Comparison of ENCODE assay signal across 8 cellular contexts in genomic region chrX:40647307-40648197, GRCh38. TPM values are rescaled to one million over a fixed set of nuclear protein-coding genes. Genes with fewer than 3 reads are reported as not detected.
DNase-seq lines count a peak whose midpoint lies in the region; ATAC-seq and TF ChIP-seq lines count a peak whose summit lies in the region.

Gene CXorf38 (minus strand): TSS chrX:40647561. CDS start chrX:40647520, 41 bp downstream.

- intact Hi-C loops in heart right ventricle (cut with DNase I), result loop anchor here in 5 of 10 donors (2.0 to 10.0 kb wide), 3 partner anchors 103 to 470 kb away; no protein-coding TSS in a partner anchor
- intact Hi-C loops in prostate gland (cut with DNase I), result no loop called here

- H3K4me1 ChIP-seq in heart right ventricle (peaks cover 0 to 46% (median 26%) of the 10 kb centered on the region in 9 donors), prostate gland (replicated peaks) (no peaks in the 10 kb centered on the region)

- peak; percentile 75 for ATAC-seq in HG02870 (IDR thresholded peaks at IDR 0.05; ENCODE audit: unreplicated experiment)
- peak; percentile 77 to 94 (median 88) for ATAC-seq in heart right ventricle

- peak; percentile 18 for TF ChIP-seq CTCF in GM13977 (IDR thresholded peaks at IDR 0.05; ENCODE audit: extremely low read depth, insufficient read depth, missing control alignments)
- TF ChIP-seq CTCF in heart right ventricle (IDR thresholded peaks at IDR 0.05), result no peak
- TF ChIP-seq CTCF in prostate gland (IDR thresholded peaks at IDR 0.05), result no peak

- peak within 1 kb of the TSS; percentile 54 to 91 (median 82) for H3K27ac ChIP-seq in heart right ventricle
- peak within 1 kb of the TSS; percentile 80 to 81 for H3K27ac ChIP-seq in prostate gland

- H3K36me3 ChIP-seq in heart right ventricle (peaks cover 0 to 19% (median 0%) of the 10 kb centered on the region in 9 donors), prostate gland (no peaks in the 10 kb centered on the region)

- TF ChIP-seq POLR2A in prostate gland (IDR thresholded peaks at IDR 0.05), result peak; percentile 67

- H3K4me3 ChIP-seq in heart right ventricle (peak within 1 kb of the TSS; percentile 67 to 88 (median 78)), prostate gland (peak within 1 kb of the TSS; percentile 64 to 69)

- 2 to 3% methylated on average over 24 to 59 of the region's 66 CpGs for WGBS in heart right ventricle, 2 donors
- WGBS in prostate gland, result 4% methylated on average over 15 of the region's 66 CpGs

- peak; percentile 96 for DNase-seq in GM13977 (ENCODE audit: low spot score)
- DNase-seq in NCI-H146 treated with DMSO at 0.1 percent for 48 hours (lab: John Stamatoyannopoulos, UW; ENCODE audit: unreplicated experiment), result peak; percentile 62
- peak; percentile 83 to 94 (median 88) for DNase-seq in T-helper 1 cell
- peak; percentile 71 for DNase-seq in amniotic epithelial cell (ENCODE audit: low read depth)
- DNase-seq in heart right ventricle, result peak; percentile 87 to 92
- DNase-seq in prostate gland (ENCODE audit: low spot score), result peak; percentile 81
- DNase-seq in ureter (ENCODE audit: low spot score), result peak; percentile 94

- in situ Hi-C loops in GM13977 (cut with MboI; ENCODE audit: low pct_unique_long_range_greater_than_20kb, low sequenced_read_pairs, unreplicated experiment), result no loop called here

- no peaks in the 10 kb centered on the region for H3K9me3 ChIP-seq in heart right ventricle
- H3K9me3 ChIP-seq in prostate gland, result no peaks in the 10 kb centered on the region

- H3K27me3 ChIP-seq in heart right ventricle (peaks cover 0 to 12% (median 0%) of the 10 kb centered on the region in 7 donors), prostate gland (replicated peaks; ENCODE audit: insufficient read depth) (no peaks in the 10 kb centered on the region)

RNA-seq across cellular contexts. Expression of gene CXorf38, which starts in this region (rescaled TPM):
- total RNA-seq in heart right ventricle (10 to 100 TPM in 1 of 10 donors, 1 to 10 TPM in 9; 3.4 to 11.9 (median 4.9) TPM), prostate gland (10 to 100 TPM; 12.4 to 15.1 TPM), ureter (23.1 TPM)
- 1 to 10 TPM; 2.6 to 4.0 TPM for polyA plus RNA-seq in heart right ventricle

Comparison
In these comparisons a context has a peak if more than half of its experiments do, and no peak if none do; other contexts are left out.
1. Peak in every context shown above with its lines: DNase-seq, ATAC-seq, H3K4me3 ChIP-seq and H3K27ac ChIP-seq.